9 cellular contexts compared by ENCODE assay signal in genomic region chr12:53224897-53225634, GRCh38. TPM values are rescaled to one million over a fixed set of nuclear protein-coding genes. Genes with fewer than 3 reads are reported as not detected.
DNase-seq lines count a peak whose midpoint lies in the region; ATAC-seq and TF ChIP-seq lines count a peak whose summit lies in the region.
"Had no signal": no experiment of that assay in that cellular context is flagged by ENCODE, and none has a peak within 500 bp of the region (broad histone marks: within the 10 kb centered on the region; RNA-seq: fewer than 3 reads in every experiment).

No MANE protein-coding gene starts in this region.

- no peak overlapping the region for H3K9ac ChIP-seq in neural progenitor cell

- peak overlapping the region; percentile 67 for H3K27ac Mint-ChIP-seq in neural progenitor cell

- peaks cover 45% of the 10 kb centered on the region for H3K4me1 Mint-ChIP-seq in neural progenitor cell

- no peak for TF ChIP-seq POLR2A in Peyer's patch (IDR thresholded peaks at IDR 0.05)
- TF ChIP-seq POLR2A in erythroblast (IDR thresholded peaks at IDR 0.05; ENCODE audit: low read length): no peak
- TF ChIP-seq POLR2A in heart left ventricle (IDR thresholded peaks at IDR 0.05): no peak

- peaks cover 55% of the 10 kb centered on the region for H3F3A ChIP-seq in neural progenitor cell (ENCODE audit: low read depth)

- H3K79me2 ChIP-seq in neural progenitor cell (ENCODE audit: low read depth): peaks cover under 1% of the 10 kb centered on the region

- no peak overlapping the region for H3K4me3 ChIP-seq in AG10803 (ENCODE audit: low read length)
- no peak overlapping the region for H3K4me3 ChIP-seq in Peyer's patch
- no peak overlapping the region for H3K4me3 ChIP-seq in dorsolateral prefrontal cortex
- no peak overlapping the region for H3K4me3 ChIP-seq in neural progenitor cell
- no peak overlapping the region for H3K4me3 ChIP-seq in heart left ventricle

- intact Hi-C loops in dorsolateral prefrontal cortex (cut with DNase I) (no loop called here), heart left ventricle (cut with DNase I) (loop anchor here in 1 of 10 donors (5.0 kb wide), 1 partner anchor 42 kb away; the partner anchor contains the start of gene ESPL1)

- H3K27me3 ChIP-seq in Peyer's patch (no peaks in the 10 kb centered on the region), dorsolateral prefrontal cortex (no peaks in the 10 kb centered on the region), neural progenitor cell (no peaks in the 10 kb centered on the region), heart left ventricle (no peaks in the 10 kb centered on the region)

- peak overlapping the region; percentile 59 for H3K4me3 Mint-ChIP-seq in neural progenitor cell

- no peak overlapping the region for H2AFZ ChIP-seq in neural progenitor cell (replicated peaks)

- H3K36me3 Mint-ChIP-seq in neural progenitor cell: peaks cover 2% of the 10 kb centered on the region

- no peaks in the 10 kb centered on the region for H3K9me3 ChIP-seq in Peyer's patch
- H3K9me3 ChIP-seq in neural progenitor cell (ENCODE audit: low read depth): no peaks in the 10 kb centered on the region
- H3K9me3 ChIP-seq in heart left ventricle: no peaks in the 10 kb centered on the region

- peak overlapping the region; percentile 77 for H3K4me2 ChIP-seq in neural progenitor cell

- H3K9me3 Mint-ChIP-seq in neural progenitor cell: no peaks in the 10 kb centered on the region

- peaks cover 20% of the 10 kb centered on the region for H3K27me3 Mint-ChIP-seq in neural progenitor cell (ENCODE audit: insufficient read depth, low read depth)

- H3K27ac ChIP-seq in Peyer's patch (peak overlapping the region in 3 of 4 donors; percentile 2 to 72 (median 30)), dorsolateral prefrontal cortex (peak overlapping the region in 55 of 59 donors; percentile 10 to 96 (median 68)), neural progenitor cell (no peak overlapping the region), heart left ventricle (peak overlapping the region in 5 of 12 donors; percentile 19 to 100 (median 99))

- TF ChIP-seq CTCF in AG10803 (conservative IDR thresholded peaks at IDR 0.05; ENCODE audit: low read length) (no peak), Peyer's patch (IDR thresholded peaks at IDR 0.05) (no peak), dorsolateral prefrontal cortex (IDR thresholded peaks at IDR 0.05 in 54 of 56, conservative IDR thresholded peaks at IDR 0.05 in 2 of 56; ENCODE audit: low read depth in 1 of 56, partially characterized antibody in 56 of 56) (no peak), neural progenitor cell (IDR thresholded peaks at IDR 0.05) (no peak), heart left ventricle (IDR thresholded peaks at IDR 0.05) (no peak)

- DNase-seq in AG10803 (ENCODE audit: low read depth): peak; percentile 47
- no peak for DNase-seq in Peyer's patch
- no peak for DNase-seq in dorsolateral prefrontal cortex
- no peak for DNase-seq in neural progenitor cell (ENCODE audit: low spot score)
- DNase-seq in erythroblast (lab: John Stamatoyannopoulos, UW): no peak
- DNase-seq in heart left ventricle: no peak

- no peaks in the 10 kb centered on the region for H4K20me1 ChIP-seq in neural progenitor cell (ENCODE audit: low read depth)

- ATAC-seq in HG03135 (IDR thresholded peaks at IDR 0.05; ENCODE audit: unreplicated experiment): no peak
- no peak for ATAC-seq in GM18520 (IDR thresholded peaks at IDR 0.05; ENCODE audit: unreplicated experiment)
- no peak for ATAC-seq in heart left ventricle

- no peaks in the 10 kb centered on the region for H3K36me3 ChIP-seq in Peyer's patch
- H3K36me3 ChIP-seq in neural progenitor cell: no peaks in the 10 kb centered on the region
- peaks cover 0 to 5% (median 0%) of the 10 kb centered on the region in 9 donors for H3K36me3 ChIP-seq in heart left ventricle

- H3K4me1 ChIP-seq in Peyer's patch (peaks cover 0 to 39% (median 10%) of the 10 kb centered on the region in 4 donors), neural progenitor cell (peaks cover 46% of the 10 kb centered on the region), heart left ventricle (peaks cover 0 to 41% (median 34%) of the 10 kb centered on the region in 12 donors)

- 84 to 90% (median 88%) methylated on average over 10 of the region's 10 CpGs for WGBS in heart left ventricle, 4 donors

RNA-seq across cellular contexts. Expression of gene RARG, which starts 6.9 kb away (rescaled TPM):
- total RNA-seq in Peyer's patch (10 to 100 TPM in 1 of 4 donors, 1 to 10 TPM in 3; 1.9 to 10.7 (median 5.7) TPM), dorsolateral prefrontal cortex (10 to 100 TPM in 100 of 120 experiments, 1 to 10 TPM in 20; 5.6 to 27.3 (median 13.3) TPM), neural progenitor cell (ENCODE audit: low replicate concordance) (17.0 and 30.9 TPM in 2 replicates), heart left ventricle (10 to 100 TPM in 7 of 9 donors, 1 to 10 TPM in 2; 6.4 to 22.5 (median 16.0) TPM)
- polyA plus RNA-seq in heart left ventricle: 10 to 100 TPM in 1 of 2 donors, 1 to 10 TPM in 1; 7.4 to 10.2 TPM

RNA-seq across cellular contexts. Expression of gene ITGB7, which starts 18.0 kb away (rescaled TPM):
- total RNA-seq in Peyer's patch (10 to 100 TPM in 1 of 4 donors, 1 to 10 TPM in 3; 3.8 to 66.0 (median 4.4) TPM), dorsolateral prefrontal cortex (1 to 10 TPM in 98 of 120 experiments, under 1 TPM in 20, not detected in 2; 0.43 to 4.9 (median 1.5) TPM), neural progenitor cell (ENCODE audit: low replicate concordance) (0.43 TPM in 1 of 2 replicates, not detected in the other), heart left ventricle (10 to 100 TPM in 1 of 9 donors, 1 to 10 TPM in 5, under 1 TPM in 3; 0.12 to 11.6 (median 1.4) TPM)
- polyA plus RNA-seq in heart left ventricle: under 1 TPM; 0.50 to 0.75 TPM
- total RNA-seq: pulmonary artery endothelial cell had no signal

RNA-seq across cellular contexts. Expression of gene ESPL1, which starts 43.0 kb away (rescaled TPM):
- 100 to 1,000 TPM in 1 of 4 donors, 10 to 100 TPM in 3; 47.0 to 108 (median 87.0) TPM for total RNA-seq in Peyer's patch
- total RNA-seq in dorsolateral prefrontal cortex: 1 to 10 TPM in 3 of 120 experiments, under 1 TPM in 60, not detected in 57; 0.07 to 1.8 (median 0.25) TPM
- 34.3 and 54.0 TPM in 2 replicates for total RNA-seq in neural progenitor cell (ENCODE audit: low replicate concordance)
- total RNA-seq in heart left ventricle: 1 to 10 TPM in 2 of 9 donors, under 1 TPM in 7; 0.06 to 6.1 (median 0.43) TPM
- under 1 TPM; 0.15 to 0.18 TPM for polyA plus RNA-seq in heart left ventricle

RNA-seq across cellular contexts. Expression of gene CSAD, which starts 44.3 kb away (rescaled TPM):
- 100 to 1,000 TPM in 2 of 4 donors, 10 to 100 TPM in 2; 36.1 to 154 (median 109) TPM for total RNA-seq in Peyer's patch
- total RNA-seq in dorsolateral prefrontal cortex: 10 to 100 TPM; 28.2 to 90.7 (median 62.4) TPM
- 26.9 and 33.0 TPM in 2 replicates for total RNA-seq in neural progenitor cell (ENCODE audit: low replicate concordance)
- 10 to 100 TPM in 4 of 9 donors, 1 to 10 TPM in 5; 4.3 to 14.8 (median 8.2) TPM for total RNA-seq in heart left ventricle
- polyA plus RNA-seq in heart left ventricle: 10 to 100 TPM in 1 of 2 donors, 1 to 10 TPM in 1; 4.6 to 26.5 TPM

RNA-seq across cellular contexts. Expression of gene ZNF740, which starts 44.5 kb away (rescaled TPM):
- total RNA-seq in Peyer's patch: 10 to 100 TPM; 11.9 to 38.8 (median 23.1) TPM
- total RNA-seq in dorsolateral prefrontal cortex: 10 to 100 TPM; 29.1 to 79.4 (median 48.6) TPM
- 38.4 and 40.4 TPM in 2 replicates for total RNA-seq in neural progenitor cell (ENCODE audit: low replicate concordance)
- 10 to 100 TPM in 7 of 9 donors, 1 to 10 TPM in 2; 4.8 to 27.4 (median 18.7) TPM for total RNA-seq in heart left ventricle
- 1 to 10 TPM; 6.1 to 6.7 TPM for polyA plus RNA-seq in heart left ventricle
